Comparison of ENCODE assay signal across 18 cellular contexts in the genomic region with DNA sequence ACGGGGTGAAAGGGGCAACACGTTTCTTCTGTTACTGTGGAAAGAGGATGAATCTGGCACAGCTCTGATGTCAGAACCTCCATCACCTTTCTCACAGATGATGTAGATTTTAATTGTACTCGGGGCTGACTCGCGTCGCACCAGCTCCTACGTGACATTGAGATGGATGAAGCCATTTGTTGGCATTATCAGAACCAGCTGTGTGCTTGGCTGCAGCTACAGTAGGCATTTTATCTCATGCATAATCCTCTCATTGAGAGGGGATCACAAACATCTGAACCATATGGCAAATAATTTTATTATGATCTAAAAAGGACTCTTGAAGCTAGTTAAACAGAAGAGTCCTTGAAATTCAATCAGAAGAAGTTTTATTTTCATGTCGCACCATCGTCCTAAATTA.
"Had no signal": no experiment of that assay in that cellular context is flagged by ENCODE, and none has a peak within 500 bp of the region (broad histone marks: within the 10 kb centered on the region; RNA-seq: fewer than 3 reads in every experiment).

No MANE protein-coding gene starts in this region.

- H3K9me3 Mint-ChIP-seq: activated T-cell treated with anti-CD3 and anti-CD28 coated beads, Interleukin-2, amount 50 U/mL, for 4 hours; endodermal cell; stimulated activated naive B cell treated with anti-CD40 and anti-IgM and Interleukin-4, amounts not matched to agents 10 μg/mL and 1 μg/mL and 100 μg/mL, for 72 hours had no signal

- DNase-seq: activated CD4-positive, alpha-beta T cell treated with anti-CD3 and anti-CD28 coated beads, Interleukin-2, amount 50 U/mL, for 4 hours; activated CD8-positive, alpha-beta memory T cell treated with anti-CD3 and anti-CD28 coated beads, Interleukin-2, amount 10 ng/mL, durations not matched to agents 7 days and 5 days; activated gamma-delta T cell; activated T-cell treated with anti-CD3 and anti-CD28 coated beads, Interleukin-2, amount 50 U/mL, for 4 hours; endodermal cell; erythroblast; hippocampal formation; kidney glomerular epithelial cell; lower lobe of right lung; naive B cell; right lobe of liver; stimulated activated naive B cell treated with anti-CD40 and anti-IgM and Interleukin-4, amounts not matched to agents 10 μg/mL and 1 μg/mL and 100 μg/mL, for 72 hours had no signal

- H3K4me1 Mint-ChIP-seq: activated CD8-positive, alpha-beta memory T cell treated with anti-CD3 and anti-CD28 coated beads, Interleukin-2, amount 10 ng/mL, durations not matched to agents 7 days and 5 days; naive B cell; stimulated activated naive B cell treated with anti-CD40 and anti-IgM and Interleukin-4, amounts not matched to agents 10 μg/mL and 1 μg/mL and 100 μg/mL, for 72 hours had no signal

- H3K4me3 Mint-ChIP-seq: activated CD8-positive, alpha-beta memory T cell treated with anti-CD3 and anti-CD28 coated beads, Interleukin-2, amount 10 ng/mL, durations not matched to agents 7 days and 5 days; activated naive CD8-positive, alpha-beta T cell; activated T-cell treated with anti-CD3 and anti-CD28 coated beads, Interleukin-2, amount 50 U/mL, for 4 hours; endodermal cell; naive B cell; stimulated activated naive B cell treated with anti-CD40 and anti-IgM and Interleukin-4, amounts not matched to agents 10 μg/mL and 1 μg/mL and 100 μg/mL, for 72 hours had no signal

- H3K27me3 ChIP-seq: breast epithelium, neutrophil, right lobe of liver, tibial nerve had no signal

- H3K27ac Mint-ChIP-seq: activated CD8-positive, alpha-beta memory T cell treated with anti-CD3 and anti-CD28 coated beads, Interleukin-2, amount 10 ng/mL, durations not matched to agents 7 days and 5 days; activated naive CD8-positive, alpha-beta T cell; endodermal cell; naive B cell; progenitor cell of endocrine pancreas; stimulated activated naive B cell treated with anti-CD40 and anti-IgM and Interleukin-4, amounts not matched to agents 10 μg/mL and 1 μg/mL and 100 μg/mL, for 72 hours had no signal

- H3K27me3 Mint-ChIP-seq: activated CD8-positive, alpha-beta memory T cell treated with anti-CD3 and anti-CD28 coated beads, Interleukin-2, amount 10 ng/mL, durations not matched to agents 7 days and 5 days; activated naive CD8-positive, alpha-beta T cell; progenitor cell of endocrine pancreas; stimulated activated naive B cell treated with anti-CD40 and anti-IgM and Interleukin-4, amounts not matched to agents 10 μg/mL and 1 μg/mL and 100 μg/mL, for 72 hours had no signal

- ATAC-seq: activated CD4-positive, CD25-positive, alpha-beta regulatory T cell treated with anti-CD3 and anti-CD28 coated beads, Interleukin-2, amount 50 U/mL, for 24 hours; activated CD8-positive, alpha-beta memory T cell treated with anti-CD3 and anti-CD28 coated beads, Interleukin-2, amount 10 ng/mL, durations not matched to agents 7 days and 5 days; activated T-cell treated with anti-CD3 and anti-CD28 coated beads, Interleukin-2, amount 50 U/mL, for 4 hours; lower lobe of right lung; right lobe of liver; stimulated activated naive B cell treated with anti-CD40 and anti-IgM and Interleukin-4, amounts not matched to agents 10 μg/mL and 1 μg/mL and 100 μg/mL, for 72 hours had no signal

- H3K36me3 Mint-ChIP-seq: activated CD8-positive, alpha-beta memory T cell treated with anti-CD3 and anti-CD28 coated beads, Interleukin-2, amount 10 ng/mL, durations not matched to agents 7 days and 5 days; activated naive CD8-positive, alpha-beta T cell; naive B cell; stimulated activated naive B cell treated with anti-CD40 and anti-IgM and Interleukin-4, amounts not matched to agents 10 μg/mL and 1 μg/mL and 100 μg/mL, for 72 hours had no signal

- H3K4me3 ChIP-seq: breast epithelium, lower lobe of right lung, right lobe of liver, tibial nerve had no signal

- H3K9me3 ChIP-seq: breast epithelium, lower lobe of right lung, neutrophil, right lobe of liver, tibial nerve had no signal

- H3K4me1 ChIP-seq: breast epithelium, lower lobe of right lung, right lobe of liver had no signal

- H3K27ac ChIP-seq: breast epithelium, lower lobe of right lung, neutrophil, right lobe of liver, tibial nerve had no signal

- H3K36me3 ChIP-seq: breast epithelium, lower lobe of right lung, neutrophil, right lobe of liver, tibial nerve had no signal
